28 cellular contexts compared by ENCODE assay signal in the genomic region with DNA sequence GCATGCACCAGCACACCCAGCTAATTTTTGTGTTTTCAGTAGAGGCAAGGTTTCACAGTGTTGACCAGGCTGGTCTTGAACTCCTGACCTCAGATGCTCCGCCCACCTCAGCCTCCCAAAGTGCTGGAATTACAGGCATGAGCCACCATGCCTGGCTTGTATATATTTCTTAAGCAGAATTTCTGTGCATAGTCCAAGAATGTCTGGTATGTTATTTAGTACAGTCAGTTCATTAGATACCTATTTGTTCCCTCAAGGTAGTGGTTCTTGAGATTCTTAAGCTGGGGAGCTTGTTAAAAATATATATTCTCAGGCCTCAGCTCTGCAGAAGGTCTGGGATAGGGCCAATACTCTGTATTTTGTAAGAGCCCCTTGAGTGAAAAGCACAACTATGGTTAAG. TPM values are rescaled to one million over a fixed set of nuclear protein-coding genes. Genes with fewer than 3 reads are reported as not detected.
DNase-seq lines count a peak whose midpoint lies in the region; ATAC-seq, FAIRE-seq and TF ChIP-seq lines count a peak whose summit lies in the region.
"Had no signal": no experiment of that assay in that cellular context is flagged by ENCODE, and none has a peak within 500 bp of the region (broad histone marks: within the 10 kb centered on the region; RNA-seq: fewer than 3 reads in every experiment).

No MANE protein-coding gene starts in this region.

- no peaks in the 10 kb centered on the region for H3K9me3 ChIP-seq in astrocyte (ENCODE audit: insufficient read depth, low read depth, low read length)
- H3K9me3 ChIP-seq: BE2C, BLaER1, Caco-2 had no signal

- H4K20me1 ChIP-seq in astrocyte (ENCODE audit: insufficient read depth, low read length): no peaks in the 10 kb centered on the region
- H4K20me1 ChIP-seq: BLaER1 had no signal

- peaks cover 1% of the 10 kb centered on the region for H3K9me3 Mint-ChIP-seq in astrocyte (ENCODE audit: unreplicated experiment)
- H3K9me3 Mint-ChIP-seq in stimulated activated effector memory CD8-positive, alpha-beta T cell treated with anti-CD3 and anti-CD28 coated beads, Interleukin-12 subunit alpha, Interleukin-12 subunit beta, amount 100 ng/mL, for 72 hours: no peaks in the 10 kb centered on the region
- H3K9me3 Mint-ChIP-seq: CD4-positive, alpha-beta memory T cell; CD4-positive, CD25-positive, alpha-beta regulatory T cell had no signal

- ATAC-seq in stimulated activated effector memory CD8-positive, alpha-beta T cell treated with anti-CD3 and anti-CD28 coated beads, Interleukin-12 subunit alpha, Interleukin-12 subunit beta, amount 100 ng/mL, for 72 hours: no peak

- H3K4me3 ChIP-seq in astrocyte (ENCODE audit: insufficient read depth, low read depth, low read length) (no peak overlapping the region), choroid plexus epithelial cell (ENCODE audit: low read depth, low read length) (no peak overlapping the region)
- H3K4me3 ChIP-seq: BLaER1 had no signal

- H3K4me1 Mint-ChIP-seq in astrocyte (ENCODE audit: low read depth, unreplicated experiment): peaks cover 9% of the 10 kb centered on the region
- H3K4me1 Mint-ChIP-seq in stimulated activated effector memory CD8-positive, alpha-beta T cell treated with anti-CD3 and anti-CD28 coated beads, Interleukin-12 subunit alpha, Interleukin-12 subunit beta, amount 100 ng/mL, for 72 hours: no peaks in the 10 kb centered on the region
- H3K4me1 Mint-ChIP-seq: CD4-positive, CD25-positive, alpha-beta regulatory T cell had no signal

- H3K27ac Mint-ChIP-seq in astrocyte (ENCODE audit: unreplicated experiment): no peak overlapping the region
- no peak overlapping the region for H3K27ac Mint-ChIP-seq in stimulated activated effector memory CD8-positive, alpha-beta T cell treated with anti-CD3 and anti-CD28 coated beads, Interleukin-12 subunit alpha, Interleukin-12 subunit beta, amount 100 ng/mL, for 72 hours
- H3K27ac Mint-ChIP-seq: CD14-positive monocyte; CD4-positive, alpha-beta memory T cell; CD4-positive, CD25-positive, alpha-beta regulatory T cell had no signal

- H3K36me3 Mint-ChIP-seq in astrocyte (ENCODE audit: low read depth, unreplicated experiment): no peaks in the 10 kb centered on the region
- no peaks in the 10 kb centered on the region for H3K36me3 Mint-ChIP-seq in stimulated activated effector memory CD8-positive, alpha-beta T cell treated with anti-CD3 and anti-CD28 coated beads, Interleukin-12 subunit alpha, Interleukin-12 subunit beta, amount 100 ng/mL, for 72 hours
- H3K36me3 Mint-ChIP-seq: CD14-positive monocyte; CD4-positive, alpha-beta memory T cell; CD4-positive, CD25-positive, alpha-beta regulatory T cell had no signal

- no peaks in the 10 kb centered on the region for H3K27me3 Mint-ChIP-seq in astrocyte (ENCODE audit: low read depth, unreplicated experiment)

- in situ Hi-C loops in G401 (cut with HindIII; ENCODE audit: low sequenced_read_pairs): no loop called here

- DNase-seq in astrocyte (ENCODE audit: low read depth) (peak; percentile 14), choroid plexus epithelial cell (ENCODE audit: low read depth) (peak; percentile 61), kidney tubule cell (ENCODE audit: low spot score) (peak; percentile 42), renal cortical epithelial cell (ENCODE audit: low read depth) (peak; percentile 68), NCI-H1105 (lab: John Stamatoyannopoulos, UW) (no peak), DMS79 treated with DMSO at 0.1 percent for 48 hours (lab: John Stamatoyannopoulos, UW) (no peak), G401 (ENCODE audit: low spot score) (no peak)
- DNase-seq in stimulated activated effector memory CD8-positive, alpha-beta T cell treated with anti-CD3 and anti-CD28 coated beads, Interleukin-12 subunit alpha, Interleukin-12 subunit beta, amount 100 ng/mL, for 72 hours (ENCODE audit: low spot score in 2 of 2): no peak
- DNase-seq: 8988T; ACHN; BE2C; C1 segment of cervical spinal cord; Calu3; CD4-positive, alpha-beta memory T cell; CD4-positive, CD25-positive, alpha-beta regulatory T cell; DND-41; EL; GF-D8 had no signal

- no peaks in the 10 kb centered on the region for H3K36me3 ChIP-seq in astrocyte (ENCODE audit: insufficient read depth, low read length)
- H3K36me3 ChIP-seq: BE2C, BLaER1 had no signal

- no peak overlapping the region for H3K4me2 ChIP-seq in astrocyte (ENCODE audit: low read length)
- H3K4me2 ChIP-seq: BLaER1 had no signal

- H3K79me2 ChIP-seq in astrocyte (ENCODE audit: insufficient read depth, low read length): no peaks in the 10 kb centered on the region

- no peak overlapping the region for H3K4me3 Mint-ChIP-seq in astrocyte (ENCODE audit: unreplicated experiment)
- no peak overlapping the region for H3K4me3 Mint-ChIP-seq in stimulated activated effector memory CD8-positive, alpha-beta T cell treated with anti-CD3 and anti-CD28 coated beads, Interleukin-12 subunit alpha, Interleukin-12 subunit beta, amount 100 ng/mL, for 72 hours
- H3K4me3 Mint-ChIP-seq: CD14-positive monocyte; CD4-positive, alpha-beta memory T cell; CD4-positive, CD25-positive, alpha-beta regulatory T cell had no signal

- no peak overlapping the region for H2AFZ ChIP-seq in astrocyte (ENCODE audit: low read depth, low read length)

- no peak for FAIRE-seq in astrocyte (lab: Jason Lieb, UNC)
- FAIRE-seq: A204.1, D721Med, G401.6, GM12891, GM18507 had no signal

- TF ChIP-seq CTCF in astrocyte (IDR thresholded peaks at IDR 0.05; ENCODE audit: insufficient read depth, low read depth, low read length) (no peak), choroid plexus epithelial cell (conservative IDR thresholded peaks at IDR 0.05; ENCODE audit: low read depth, low read length) (no peak)

- H3K27ac ChIP-seq in astrocyte (ENCODE audit: low read depth, low read length): no peak overlapping the region
- H3K27ac ChIP-seq: BLaER1 had no signal

- no peaks in the 10 kb centered on the region for H3K4me1 ChIP-seq in astrocyte (ENCODE audit: insufficient read depth, low read length)
- H3K4me1 ChIP-seq: BE2C, BLaER1 had no signal

- no peaks in the 10 kb centered on the region for H3K27me3 ChIP-seq in astrocyte (ENCODE audit: insufficient read depth, low read length)
- H3K27me3 ChIP-seq: BE2C had no signal

- H3K9ac ChIP-seq in astrocyte (ENCODE audit: low read length): no peak overlapping the region
- H3K9ac ChIP-seq: BLaER1 had no signal

RNA-seq across cellular contexts. Expression of a gene that starts 4.6 kb away (rescaled TPM):
- total RNA-seq in astrocyte (0.12 and 0.23 TPM in 2 replicates), renal cortical epithelial cell (0.17 and 0.40 TPM in 2 replicates)
- not detected in 2 replicates for total RNA-seq in G401 (2014; rRNA removed; shearing (Covaris generic))
- total RNA-seq: A673; Calu3; CD4-positive, alpha-beta memory T cell; CD4-positive, CD25-positive, alpha-beta regulatory T cell; Daoy had no signal

Comparison
In these comparisons a context has a peak if more than half of its experiments do, and no peak if none do; other contexts are left out.
1. DNase-seq: peak in astrocyte (single experiment), choroid plexus epithelial cell (single experiment), kidney tubule cell (single experiment) and renal cortical epithelial cell (single experiment); none in NCI-H1105 (single experiment), DMS79 treated with DMSO at 0.1 percent for 48 hours (single experiment), G401 (single experiment) and stimulated activated effector memory CD8-positive, alpha-beta T cell treated with anti-CD3 and anti-CD28 coated beads, Interleukin-12 subunit alpha, Interleukin-12 subunit beta, amount 100 ng/mL, for 72 hours (0 of 2).